Comparison of ENCODE assay signal across 18 cellular contexts in genomic region chr12:15049456-15050153, GRCh38.
DNase-seq lines count a peak whose midpoint lies in the region; TF ChIP-seq lines count a peak whose summit lies in the region.
"Had no signal": no experiment of that assay in that cellular context is flagged by ENCODE, and none has a peak within 500 bp of the region (broad histone marks: within the 10 kb centered on the region; RNA-seq: fewer than 3 reads in every experiment).

No MANE protein-coding gene starts in this region.

- H3K4me1 ChIP-seq in PC-9 (replicated peaks; ENCODE audit: insufficient read depth) (no peaks in the 10 kb centered on the region), mesendoderm (ENCODE audit: control insufficient read depth, low read depth, low read length) (no peaks in the 10 kb centered on the region)
- H3K4me1 ChIP-seq: HAP-1 had no signal

- H2BK5ac ChIP-seq in mesendoderm (ENCODE audit: low read length), result no peak overlapping the region

- no peak overlapping the region for H2AK5ac ChIP-seq in mesendoderm (ENCODE audit: low read length)

- H2BK120ac ChIP-seq in mesendoderm (ENCODE audit: low read depth, low read length), result no peak overlapping the region

- CTCF ChIA-PET in PC-9 (lab: Charles Lee), result no interaction called here

- no peak overlapping the region for H3K23ac ChIP-seq in mesendoderm (ENCODE audit: low read length)

- H3K4me2 ChIP-seq in PC-9, result no peak overlapping the region
- no peak overlapping the region for H3K4me2 ChIP-seq in mesendoderm (ENCODE audit: low read length)

- no TSS peak for BruUV-seq in PC-9 (replicated peaks; lab: Mats Ljungman, UMichigan)

- no peak overlapping the region for H3K9ac ChIP-seq in mesendoderm (ENCODE audit: low read length)

- H3K36me3 ChIP-seq in PC-9 (ENCODE audit: low read depth), result no peaks in the 10 kb centered on the region
- H3K36me3 ChIP-seq in mesendoderm (ENCODE audit: control insufficient read depth, insufficient read depth, low read length), result no peaks in the 10 kb centered on the region
- H3K36me3 ChIP-seq: HAP-1 had no signal

- H3K27ac ChIP-seq in PC-9 (no peak overlapping the region), mesendoderm (ENCODE audit: low read depth, low read length) (no peak overlapping the region)
- H3K27ac ChIP-seq: HL-60, RWPE1 had no signal

- 0 out of 2 replicates have a peak, but pooled peaks cover 4% of the 10 kb centered on the region for H4K20me1 ChIP-seq in PC-9 (ENCODE audit: insufficient read depth)

- no peak for TF ChIP-seq CTCF in PC-9 (conservative IDR thresholded peaks at IDR 0.05)

- POLR2A ChIA-PET in PC-9 (lab: Charles Lee; ENCODE audit: unreplicated experiment), result no interaction called here

- H3K18ac ChIP-seq in mesendoderm (ENCODE audit: low read length), result no peak overlapping the region

- H4K8ac ChIP-seq in mesendoderm (ENCODE audit: low read depth, low read length), result no peak overlapping the region

- 0 out of 2 replicates have a peak overlapping the region, but pooled peaks have one; percentile 17 for H2AFZ ChIP-seq in PC-9

- intact Hi-C loops in PC-9 (cut with micrococcal nuclease; ENCODE audit: unreplicated experiment), result no loop called here

- in situ Hi-C loops in KBM-7 (cut with MboI; ENCODE audit: low pct_unique_long_range_greater_than_20kb, low sequenced_read_pairs), result no loop called here

- peak; percentile 93 for DNase-seq in DMS 273 treated with DMSO at 0.1 percent for 48 hours (lab: John Stamatoyannopoulos, UW)
- DNase-seq in NCI-H2171 (lab: John Stamatoyannopoulos, UW), result peak; percentile 80
- no peak for DNase-seq in PC-9
- DNase-seq in mesendoderm, result no peak
- no peak for DNase-seq in KBM-7
- no peak for DNase-seq in AG08395 (ENCODE audit: low spot score)
- no peak for DNase-seq in HT-29 (ENCODE audit: low spot score)
- DNase-seq in stimulated activated CD8-positive, alpha-beta memory T cell treated with anti-CD3 and anti-CD28 coated beads, Interleukin-4, amount 100 ng/mL, for 48 hours, result no peak
- DNase-seq: ACHN; CD4-positive, CD25-positive, alpha-beta regulatory T cell; DMS79 treated with DMSO at 0.1 percent for 48 hours; MV-4-11; NCI-H1417; NCI-H2081 treated with DMSO at 0.1 percent for 48 hours; SW 1271 had no signal

- no peaks in the 10 kb centered on the region for H3K79me1 ChIP-seq in mesendoderm (ENCODE audit: low read length)

- H3K56ac ChIP-seq in mesendoderm (ENCODE audit: low read length), result no peak overlapping the region

- H3K9me3 ChIP-seq in PC-9 (ENCODE audit: insufficient read depth, low read depth), result no peaks in the 10 kb centered on the region
- H3K9me3 ChIP-seq: HAP-1 had no signal

- no peaks in the 10 kb centered on the region for H3F3A ChIP-seq in PC-9 (ENCODE audit: insufficient read depth, low read depth)

- H3K4me3 ChIP-seq in PC-9 (no peak overlapping the region), mesendoderm (ENCODE audit: low read length) (no peak overlapping the region)
- H3K4me3 ChIP-seq: HAP-1 had no signal

- no peak overlapping the region for H2BK15ac ChIP-seq in mesendoderm (replicated peaks; ENCODE audit: low read depth)

- H4K5ac ChIP-seq in mesendoderm (ENCODE audit: low read length), result no peak overlapping the region

- H3K4ac ChIP-seq in mesendoderm (ENCODE audit: low read depth, low read length), result peak overlapping the region; percentile 16

- no CpG with 5 or more reads among the region's 8 CpGs for WGBS in mesendoderm (ENCODE audit: extremely low coverage, insufficient coverage, low lambda C conversion rate)

- no peaks in the 10 kb centered on the region for H3K27me3 ChIP-seq in PC-9 (ENCODE audit: insufficient read depth, low read depth)
- no peaks in the 10 kb centered on the region for H3K27me3 ChIP-seq in mesendoderm (ENCODE audit: insufficient read depth, low read length, poor library complexity)

- H3K79me2 ChIP-seq in PC-9 (ENCODE audit: low read depth), result no peaks in the 10 kb centered on the region
- H3K79me2 ChIP-seq in mesendoderm (ENCODE audit: control insufficient read depth, insufficient read depth, low read length), result no peaks in the 10 kb centered on the region

- 0 out of 2 replicates have a peak, but pooled peaks cover 4% of the 10 kb centered on the region for H3K9me2 ChIP-seq in PC-9 (ENCODE audit: insufficient read depth)

Comparison
In these comparisons a context has a peak if more than half of its experiments do, and no peak if none do; other contexts are left out.
1. DNase-seq: peak in DMS 273 treated with DMSO at 0.1 percent for 48 hours (single experiment) and NCI-H2171 (single experiment); none in PC-9 (0 of 2), mesendoderm (single experiment), KBM-7 (single experiment), AG08395 (single experiment), HT-29 (single experiment) and stimulated activated CD8-positive, alpha-beta memory T cell treated with anti-CD3 and anti-CD28 coated beads, Interleukin-4, amount 100 ng/mL, for 48 hours (single experiment).